1 cellular context compared by ENCODE assay signal in the genomic region with DNA sequence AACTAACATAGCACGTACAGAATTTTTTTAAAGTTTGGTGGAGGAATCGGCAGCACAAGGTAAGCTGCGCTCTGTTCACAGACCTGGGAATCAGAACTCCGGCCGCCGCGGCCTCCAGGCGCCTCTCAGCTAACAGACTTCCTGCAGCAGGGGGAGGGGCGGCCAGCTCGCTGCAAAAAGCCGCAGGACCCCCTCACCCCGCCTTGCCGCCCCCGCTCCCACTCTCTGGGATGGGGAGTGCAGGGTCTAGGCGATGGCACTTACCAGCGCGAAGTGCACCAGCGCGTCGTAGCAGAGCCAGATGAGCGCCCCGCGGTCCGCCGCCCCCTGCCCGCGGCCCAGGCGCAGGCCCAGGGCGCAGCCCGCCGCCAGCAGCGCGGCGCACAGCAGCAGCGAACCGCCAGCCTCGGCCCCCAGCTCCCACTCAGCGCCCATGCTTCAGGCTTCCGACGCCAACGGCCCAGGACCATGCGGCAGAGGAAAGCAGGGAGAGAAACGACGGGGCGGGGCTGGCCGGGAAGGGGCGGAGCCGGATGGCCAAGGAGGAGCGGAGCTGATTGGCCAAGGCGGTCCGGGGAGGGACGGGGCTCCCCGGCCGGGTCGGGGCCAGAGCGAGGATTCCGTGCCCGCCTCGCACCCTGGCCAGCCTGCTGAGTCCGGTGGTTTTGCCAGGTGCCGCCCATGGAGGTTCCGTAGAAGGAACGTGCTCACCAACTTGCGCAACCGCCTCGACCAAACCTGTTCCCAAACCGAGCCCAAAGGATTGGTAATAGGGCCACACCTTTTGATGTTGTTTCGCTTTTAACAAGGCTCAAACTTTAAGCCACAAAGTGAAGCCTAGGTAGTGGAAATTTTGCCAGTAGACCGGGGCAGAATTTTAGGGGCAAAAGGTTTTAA.
TF ChIP-seq lines count a peak whose summit lies in the region.

A gene (minus strand): TSS at position 497 of the 897 bp plus-strand sequence. CDS start 62 bp downstream, at position 435.

TF ChIP-seq in HepG2, 621 proteins besides CTCF, POLR2A, EP300 and RAD21 (continued from another document and continues in another):
- TF ChIP-seq, protein P1, sequence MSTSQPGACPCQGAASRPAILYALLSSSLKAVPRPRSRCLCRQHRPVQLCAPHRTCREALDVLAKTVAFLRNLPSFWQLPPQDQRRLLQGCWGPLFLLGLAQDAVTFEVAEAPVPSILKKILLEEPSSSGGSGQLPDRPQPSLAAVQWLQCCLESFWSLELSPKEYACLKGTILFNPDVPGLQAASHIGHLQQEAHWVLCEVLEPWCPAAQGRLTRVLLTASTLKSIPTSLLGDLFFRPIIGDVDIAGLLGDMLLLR (CRISPR knock-in tag; IDR thresholded peaks at IDR 0.05): peak; percentile 95
- 0 out of 2 replicates have a peak, but pooled peaks have one; percentile 36 for TF ChIP-seq RXRB (CRISPR knock-in tag; IDR thresholded peaks at IDR 0.05; ENCODE audit: borderline replicate concordance)
- peak; percentile 55; the same call in 1 of the 2 replicates for TF ChIP-seq BCL6 (CRISPR knock-in tag; IDR thresholded peaks at IDR 0.05)
- TF ChIP-seq HDAC1 (CRISPR knock-in tag; IDR thresholded peaks at IDR 0.05): peak; percentile 67
- TF ChIP-seq ZNF569 (CRISPR knock-in tag; IDR thresholded peaks at IDR 0.05; ENCODE audit: borderline replicate concordance): no peak
- TF ChIP-seq, protein P2, sequence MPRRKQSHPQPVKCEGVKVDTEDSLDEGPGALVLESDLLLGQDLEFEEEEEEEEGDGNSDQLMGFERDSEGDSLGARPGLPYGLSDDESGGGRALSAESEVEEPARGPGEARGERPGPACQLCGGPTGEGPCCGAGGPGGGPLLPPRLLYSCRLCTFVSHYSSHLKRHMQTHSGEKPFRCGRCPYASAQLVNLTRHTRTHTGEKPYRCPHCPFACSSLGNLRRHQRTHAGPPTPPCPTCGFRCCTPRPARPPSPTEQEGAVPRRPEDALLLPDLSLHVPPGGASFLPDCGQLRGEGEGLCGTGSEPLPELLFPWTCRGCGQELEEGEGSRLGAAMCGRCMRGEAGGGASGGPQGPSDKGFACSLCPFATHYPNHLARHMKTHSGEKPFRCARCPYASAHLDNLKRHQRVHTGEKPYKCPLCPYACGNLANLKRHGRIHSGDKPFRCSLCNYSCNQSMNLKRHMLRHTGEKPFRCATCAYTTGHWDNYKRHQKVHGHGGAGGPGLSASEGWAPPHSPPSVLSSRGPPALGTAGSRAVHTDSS (CRISPR knock-in tag; conservative IDR thresholded peaks at IDR 0.05): no peak
- TF ChIP-seq, protein P3, sequence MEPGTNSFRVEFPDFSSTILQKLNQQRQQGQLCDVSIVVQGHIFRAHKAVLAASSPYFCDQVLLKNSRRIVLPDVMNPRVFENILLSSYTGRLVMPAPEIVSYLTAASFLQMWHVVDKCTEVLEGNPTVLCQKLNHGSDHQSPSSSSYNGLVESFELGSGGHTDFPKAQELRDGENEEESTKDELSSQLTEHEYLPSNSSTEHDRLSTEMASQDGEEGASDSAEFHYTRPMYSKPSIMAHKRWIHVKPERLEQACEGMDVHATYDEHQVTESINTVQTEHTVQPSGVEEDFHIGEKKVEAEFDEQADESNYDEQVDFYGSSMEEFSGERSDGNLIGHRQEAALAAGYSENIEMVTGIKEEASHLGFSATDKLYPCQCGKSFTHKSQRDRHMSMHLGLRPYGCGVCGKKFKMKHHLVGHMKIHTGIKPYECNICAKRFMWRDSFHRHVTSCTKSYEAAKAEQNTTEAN (CRISPR knock-in tag; conservative IDR thresholded peaks at IDR 0.05): peak; percentile 88
- peak; percentile 96 for TF ChIP-seq ATF7-NPFF (CRISPR knock-in tag; IDR thresholded peaks at IDR 0.05; ENCODE audit: low read depth)
- TF ChIP-seq ZFX (CRISPR knock-in tag; IDR thresholded peaks at IDR 0.05; ENCODE audit: low read depth): peak; percentile 85
- no peak for TF ChIP-seq GTF3A (CRISPR knock-in tag; conservative IDR thresholded peaks at IDR 0.05)
- 0 out of 2 replicates have a peak, but pooled peaks have one; percentile 62 for TF ChIP-seq TP53 (CRISPR knock-in tag; conservative IDR thresholded peaks at IDR 0.05)
- peak; percentile 59 for TF ChIP-seq MED8 (CRISPR knock-in tag; IDR thresholded peaks at IDR 0.05; ENCODE audit: insufficient replicate concordance)
- TF ChIP-seq, protein P4, sequence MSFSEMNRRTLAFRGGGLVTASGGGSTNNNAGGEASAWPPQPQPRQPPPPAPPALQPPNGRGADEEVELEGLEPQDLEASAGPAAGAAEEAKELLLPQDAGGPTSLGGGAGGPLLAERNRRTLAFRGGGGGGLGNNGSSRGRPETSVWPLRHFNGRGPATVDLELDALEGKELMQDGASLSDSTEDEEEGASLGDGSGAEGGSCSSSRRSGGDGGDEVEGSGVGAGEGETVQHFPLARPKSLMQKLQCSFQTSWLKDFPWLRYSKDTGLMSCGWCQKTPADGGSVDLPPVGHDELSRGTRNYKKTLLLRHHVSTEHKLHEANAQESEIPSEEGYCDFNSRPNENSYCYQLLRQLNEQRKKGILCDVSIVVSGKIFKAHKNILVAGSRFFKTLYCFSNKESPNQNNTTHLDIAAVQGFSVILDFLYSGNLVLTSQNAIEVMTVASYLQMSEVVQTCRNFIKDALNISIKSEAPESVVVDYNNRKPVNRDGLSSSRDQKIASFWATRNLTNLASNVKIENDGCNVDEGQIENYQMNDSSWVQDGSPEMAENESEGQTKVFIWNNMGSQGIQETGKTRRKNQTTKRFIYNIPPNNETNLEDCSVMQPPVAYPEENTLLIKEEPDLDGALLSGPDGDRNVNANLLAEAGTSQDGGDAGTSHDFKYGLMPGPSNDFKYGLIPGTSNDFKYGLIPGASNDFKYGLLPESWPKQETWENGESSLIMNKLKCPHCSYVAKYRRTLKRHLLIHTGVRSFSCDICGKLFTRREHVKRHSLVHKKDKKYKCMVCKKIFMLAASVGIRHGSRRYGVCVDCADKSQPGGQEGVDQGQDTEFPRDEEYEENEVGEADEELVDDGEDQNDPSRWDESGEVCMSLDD (CRISPR knock-in tag; IDR thresholded peaks at IDR 0.05; ENCODE audit: borderline replicate concordance): peak; percentile 77; the same call in 1 of the 2 replicates
- TF ChIP-seq, protein P5, sequence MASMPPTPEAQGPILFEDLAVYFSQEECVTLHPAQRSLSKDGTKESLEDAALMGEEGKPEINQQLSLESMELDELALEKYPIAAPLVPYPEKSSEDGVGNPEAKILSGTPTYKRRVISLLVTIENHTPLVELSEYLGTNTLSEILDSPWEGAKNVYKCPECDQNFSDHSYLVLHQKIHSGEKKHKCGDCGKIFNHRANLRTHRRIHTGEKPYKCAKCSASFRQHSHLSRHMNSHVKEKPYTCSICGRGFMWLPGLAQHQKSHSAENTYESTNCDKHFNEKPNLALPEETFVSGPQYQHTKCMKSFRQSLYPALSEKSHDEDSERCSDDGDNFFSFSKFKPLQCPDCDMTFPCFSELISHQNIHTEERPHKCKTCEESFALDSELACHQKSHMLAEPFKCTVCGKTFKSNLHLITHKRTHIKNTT (CRISPR knock-in tag; IDR thresholded peaks at IDR 0.05): no peak
- TF ChIP-seq, protein P6, sequence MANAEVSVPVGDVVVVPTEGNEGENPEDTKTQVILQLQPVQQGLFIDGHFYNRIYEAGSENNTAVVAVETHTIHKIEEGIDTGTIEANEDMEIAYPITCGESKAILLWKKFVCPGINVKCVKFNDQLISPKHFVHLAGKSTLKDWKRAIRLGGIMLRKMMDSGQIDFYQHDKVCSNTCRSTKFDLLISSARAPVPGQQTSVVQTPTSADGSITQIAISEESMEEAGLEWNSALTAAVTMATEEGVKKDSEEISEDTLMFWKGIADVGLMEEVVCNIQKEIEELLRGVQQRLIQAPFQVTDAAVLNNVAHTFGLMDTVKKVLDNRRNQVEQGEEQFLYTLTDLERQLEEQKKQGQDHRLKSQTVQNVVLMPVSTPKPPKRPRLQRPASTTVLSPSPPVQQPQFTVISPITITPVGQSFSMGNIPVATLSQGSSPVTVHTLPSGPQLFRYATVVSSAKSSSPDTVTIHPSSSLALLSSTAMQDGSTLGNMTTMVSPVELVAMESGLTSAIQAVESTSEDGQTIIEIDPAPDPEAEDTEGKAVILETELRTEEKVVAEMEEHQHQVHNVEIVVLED (CRISPR knock-in tag; IDR thresholded peaks at IDR 0.05; ENCODE audit: borderline replicate concordance): peak; percentile 47; the same call in 1 of the 2 replicates
- no peak for TF ChIP-seq ATM (IDR thresholded peaks at IDR 0.05; ENCODE audit: borderline replicate concordance)
- no peak; the same call in 1 of the 2 replicates for TF ChIP-seq ZNF264 (CRISPR knock-in tag; IDR thresholded peaks at IDR 0.05)
- no peak for TF ChIP-seq MTA3 (CRISPR knock-in tag; IDR thresholded peaks at IDR 0.05)
- TF ChIP-seq TSC22D2 (CRISPR knock-in tag; IDR thresholded peaks at IDR 0.05; ENCODE audit: borderline replicate concordance): peak; percentile 81; the same call in 1 of the 2 replicates
- TF ChIP-seq, protein P7, sequence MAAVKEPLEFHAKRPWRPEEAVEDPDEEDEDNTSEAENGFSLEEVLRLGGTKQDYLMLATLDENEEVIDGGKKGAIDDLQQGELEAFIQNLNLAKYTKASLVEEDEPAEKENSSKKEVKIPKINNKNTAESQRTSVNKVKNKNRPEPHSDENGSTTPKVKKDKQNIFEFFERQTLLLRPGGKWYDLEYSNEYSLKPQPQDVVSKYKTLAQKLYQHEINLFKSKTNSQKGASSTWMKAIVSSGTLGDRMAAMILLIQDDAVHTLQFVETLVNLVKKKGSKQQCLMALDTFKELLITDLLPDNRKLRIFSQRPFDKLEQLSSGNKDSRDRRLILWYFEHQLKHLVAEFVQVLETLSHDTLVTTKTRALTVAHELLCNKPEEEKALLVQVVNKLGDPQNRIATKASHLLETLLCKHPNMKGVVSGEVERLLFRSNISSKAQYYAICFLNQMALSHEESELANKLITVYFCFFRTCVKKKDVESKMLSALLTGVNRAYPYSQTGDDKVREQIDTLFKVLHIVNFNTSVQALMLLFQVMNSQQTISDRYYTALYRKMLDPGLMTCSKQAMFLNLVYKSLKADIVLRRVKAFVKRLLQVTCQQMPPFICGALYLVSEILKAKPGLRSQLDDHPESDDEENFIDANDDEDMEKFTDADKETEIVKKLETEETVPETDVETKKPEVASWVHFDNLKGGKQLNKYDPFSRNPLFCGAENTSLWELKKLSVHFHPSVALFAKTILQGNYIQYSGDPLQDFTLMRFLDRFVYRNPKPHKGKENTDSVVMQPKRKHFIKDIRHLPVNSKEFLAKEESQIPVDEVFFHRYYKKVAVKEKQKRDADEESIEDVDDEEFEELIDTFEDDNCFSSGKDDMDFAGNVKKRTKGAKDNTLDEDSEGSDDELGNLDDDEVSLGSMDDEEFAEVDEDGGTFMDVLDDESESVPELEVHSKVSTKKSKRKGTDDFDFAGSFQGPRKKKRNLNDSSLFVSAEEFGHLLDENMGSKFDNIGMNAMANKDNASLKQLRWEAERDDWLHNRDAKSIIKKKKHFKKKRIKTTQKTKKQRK (IDR thresholded peaks at IDR 0.05; ENCODE audit: low read length): no peak
- no peak for TF ChIP-seq IKZF4 (CRISPR knock-in tag; IDR thresholded peaks at IDR 0.05; ENCODE audit: borderline replicate concordance, low read depth, not compliant biosample characterization)
- TF ChIP-seq, protein P8, sequence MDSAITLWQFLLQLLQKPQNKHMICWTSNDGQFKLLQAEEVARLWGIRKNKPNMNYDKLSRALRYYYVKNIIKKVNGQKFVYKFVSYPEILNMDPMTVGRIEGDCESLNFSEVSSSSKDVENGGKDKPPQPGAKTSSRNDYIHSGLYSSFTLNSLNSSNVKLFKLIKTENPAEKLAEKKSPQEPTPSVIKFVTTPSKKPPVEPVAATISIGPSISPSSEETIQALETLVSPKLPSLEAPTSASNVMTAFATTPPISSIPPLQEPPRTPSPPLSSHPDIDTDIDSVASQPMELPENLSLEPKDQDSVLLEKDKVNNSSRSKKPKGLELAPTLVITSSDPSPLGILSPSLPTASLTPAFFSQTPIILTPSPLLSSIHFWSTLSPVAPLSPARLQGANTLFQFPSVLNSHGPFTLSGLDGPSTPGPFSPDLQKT (CRISPR knock-in tag; IDR thresholded peaks at IDR 0.05; ENCODE audit: borderline replicate concordance): no peak; the same call in 1 of the 2 replicates
- TF ChIP-seq ZNF678 (CRISPR knock-in tag; IDR thresholded peaks at IDR 0.05): 0 out of 2 replicates have a peak, but pooled peaks have one; percentile 39
- TF ChIP-seq ZNF234 (CRISPR knock-in tag; conservative IDR thresholded peaks at IDR 0.05): no peak
- TF ChIP-seq ZFP62 (CRISPR knock-in tag; IDR thresholded peaks at IDR 0.05): no peak
- no peak for TF ChIP-seq CCAR2 (optimal IDR thresholded peaks at IDR 0.05; ENCODE audit: low read depth, low read length)
- TF ChIP-seq MTF2 (CRISPR knock-in tag; IDR thresholded peaks at IDR 0.05; ENCODE audit: borderline replicate concordance): no peak
- no peak; the same call in 1 of the 2 replicates for TF ChIP-seq KDM5A (IDR thresholded peaks at IDR 0.05; ENCODE audit: borderline replicate concordance, low read length)
- peak; percentile 79; the same call in 1 of the 2 replicates for TF ChIP-seq SATB2 (CRISPR knock-in tag; IDR thresholded peaks at IDR 0.05)
- no peak for TF ChIP-seq ZNF713 (CRISPR knock-in tag; IDR thresholded peaks at IDR 0.05)
- no peak for TF ChIP-seq NCOR1 (IDR thresholded peaks at IDR 0.05; ENCODE audit: borderline replicate concordance, low read length)
- no peak for TF ChIP-seq RBAK (CRISPR knock-in tag; IDR thresholded peaks at IDR 0.05)
- TF ChIP-seq, protein P9, sequence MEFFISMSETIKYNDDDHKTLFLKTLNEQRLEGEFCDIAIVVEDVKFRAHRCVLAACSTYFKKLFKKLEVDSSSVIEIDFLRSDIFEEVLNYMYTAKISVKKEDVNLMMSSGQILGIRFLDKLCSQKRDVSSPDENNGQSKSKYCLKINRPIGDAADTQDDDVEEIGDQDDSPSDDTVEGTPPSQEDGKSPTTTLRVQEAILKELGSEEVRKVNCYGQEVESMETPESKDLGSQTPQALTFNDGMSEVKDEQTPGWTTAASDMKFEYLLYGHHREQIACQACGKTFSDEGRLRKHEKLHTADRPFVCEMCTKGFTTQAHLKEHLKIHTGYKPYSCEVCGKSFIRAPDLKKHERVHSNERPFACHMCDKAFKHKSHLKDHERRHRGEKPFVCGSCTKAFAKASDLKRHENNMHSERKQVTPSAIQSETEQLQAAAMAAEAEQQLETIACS (CRISPR knock-in tag; IDR thresholded peaks at IDR 0.05): peak; percentile 30
- TF ChIP-seq HNRNPLL (IDR thresholded peaks at IDR 0.05; ENCODE audit: low read depth, low read length, poor library complexity, severe bottlenecking): peak; percentile 83
- TF ChIP-seq MEF2D (CRISPR knock-in tag; IDR thresholded peaks at IDR 0.05): peak; percentile 58; the same call in 1 of the 2 replicates
- TF ChIP-seq ZNF7 (CRISPR knock-in tag; IDR thresholded peaks at IDR 0.05): no peak
- TF ChIP-seq POGZ (CRISPR knock-in tag; IDR thresholded peaks at IDR 0.05): peak; percentile 92
- TF ChIP-seq NR2F1 (CRISPR knock-in tag; IDR thresholded peaks at IDR 0.05): no peak
- no peak for TF ChIP-seq SCMH1 (CRISPR knock-in tag; IDR thresholded peaks at IDR 0.05; ENCODE audit: borderline replicate concordance)
